In genomic region chr17:11178576-11178975, GRCh38 we compare ENCODE assay signal across 29 cellular contexts.
"Had no signal": no experiment of that assay in that cellular context is flagged by ENCODE, and none has a peak within 500 bp of the region (broad histone marks: within the 10 kb centered on the region; RNA-seq: fewer than 3 reads in every experiment).

No MANE protein-coding gene starts in this region.

- H3K27me3 Mint-ChIP-seq: activated CD4-positive, alpha-beta memory T cell treated with anti-CD3 and anti-CD28 coated beads for 36 hours; activated CD4-positive, alpha-beta T cell treated with anti-CD3 and anti-CD28 coated beads, Interleukin-2, amount 10 ng/mL, durations not matched to agents 7 days and 5 days; activated T-helper 17 cell treated with anti-CD3 and anti-CD28 coated beads, Interleukin-2, amount 50 U/mL, for 72 hours; T-cell had no signal

- H3K27ac ChIP-seq: Peyer's patch, RWPE1, SJSA1 had no signal

- H3K4me1 Mint-ChIP-seq: activated CD4-positive, alpha-beta T cell treated with anti-CD3 and anti-CD28 coated beads, Interleukin-2, amount 10 ng/mL, durations not matched to agents 7 days and 5 days; activated T-helper 17 cell treated with anti-CD3 and anti-CD28 coated beads, Interleukin-2, amount 50 U/mL, for 72 hours; T-cell had no signal

- H3K27me3 ChIP-seq: Peyer's patch, SJSA1 had no signal

- H3K9me3 Mint-ChIP-seq: activated T-helper 17 cell treated with anti-CD3 and anti-CD28 coated beads, Interleukin-2, amount 50 U/mL, for 72 hours had no signal

- H3K4me3 Mint-ChIP-seq: activated CD4-positive, alpha-beta memory T cell treated with anti-CD3 and anti-CD28 coated beads for 36 hours; activated CD4-positive, alpha-beta T cell treated with anti-CD3 and anti-CD28 coated beads, Interleukin-2, amount 10 ng/mL, durations not matched to agents 7 days and 5 days; activated naive CD4-positive, alpha-beta T cell treated with anti-CD3 and anti-CD28 coated beads for 36 hours; activated naive CD8-positive, alpha-beta T cell; activated T-helper 17 cell treated with anti-CD3 and anti-CD28 coated beads, Interleukin-2, amount 50 U/mL, for 72 hours; T-cell had no signal

- H3K27ac Mint-ChIP-seq: activated CD4-positive, alpha-beta memory T cell treated with anti-CD3 and anti-CD28 coated beads for 36 hours; activated CD4-positive, alpha-beta T cell treated with anti-CD3 and anti-CD28 coated beads, Interleukin-2, amount 10 ng/mL, durations not matched to agents 7 days and 5 days; activated naive CD4-positive, alpha-beta T cell treated with anti-CD3 and anti-CD28 coated beads for 36 hours; activated naive CD8-positive, alpha-beta T cell; activated T-helper 17 cell treated with anti-CD3 and anti-CD28 coated beads, Interleukin-2, amount 50 U/mL, for 72 hours; T-cell had no signal

- H3K4me3 ChIP-seq: Peyer's patch, SJSA1 had no signal

- ATAC-seq: activated T-helper 17 cell treated with anti-CD3 and anti-CD28 coated beads, Interleukin-2, amount 50 U/mL, for 72 hours; T-cell had no signal

- H3K9me3 ChIP-seq: Peyer's patch, SJSA1 had no signal

- DNase-seq: activated CD4-positive, alpha-beta memory T cell treated with anti-CD3 and anti-CD28 coated beads for 36 hours; activated CD4-positive, alpha-beta T cell treated with anti-CD3 and anti-CD28 coated beads, Interleukin-2, amount 10 ng/mL, durations not matched to agents 7 days and 5 days; activated CD4-positive, CD25-positive, alpha-beta regulatory T cell; activated CD8-positive, alpha-beta memory T cell treated with anti-CD3 and anti-CD28 coated beads for 24 hours; activated gamma-delta T cell; activated naive CD4-positive, alpha-beta T cell treated with anti-CD3 and anti-CD28 coated beads for 36 hours; activated T-cell treated with anti-CD3 and anti-CD28 coated beads, Interleukin-2, amount 50 U/mL, for 48 hours; amygdala; caudate nucleus; Kasumi-1; KBM-7; NCI-H1048; NCI-H146; NCI-H187 treated with DMSO at 0.1 percent for 48 hours; NCI-H2107; NCI-H2171 treated with DMSO at 0.1 percent for 48 hours; NCI-H345; NCI-H510A; NCI-H526 treated with DMSO at 0.1 percent for 48 hours; Peyer's patch; Right ventricle myocardium superior; T-cell; T-helper 2 cell; T1000 had no signal

- FAIRE-seq: TTC549 had no signal

- H3K36me3 Mint-ChIP-seq: activated CD4-positive, alpha-beta memory T cell treated with anti-CD3 and anti-CD28 coated beads for 36 hours; activated naive CD8-positive, alpha-beta T cell; T-cell had no signal

- H3K36me3 ChIP-seq: Peyer's patch, SJSA1 had no signal

- H3K4me1 ChIP-seq: Peyer's patch, SJSA1 had no signal
